In genomic region chrX:45807572-45808425, GRCh38 we compare ENCODE assay signal across 8 cellular contexts.
DNase-seq lines count a peak whose midpoint lies in the region; ATAC-seq, FAIRE-seq and TF ChIP-seq lines count a peak whose summit lies in the region.

No MANE protein-coding gene starts in this region.

- DNase-seq in AG10803 (ENCODE audit: low read depth) (peak; percentile 52), astrocyte of the cerebellum (ENCODE audit: low read depth) (peak; percentile 49), memory B cell (ENCODE audit: low spot score in 2 of 2) (no peak), ureter (ENCODE audit: low spot score) (no peak), frontal cortex (ENCODE audit: low spot score in 2 of 2) (no peak)

- no peak overlapping the region for H3K4me3 ChIP-seq in AG10803 (ENCODE audit: low read length)
- no peak overlapping the region for H3K4me3 ChIP-seq in astrocyte of the cerebellum (ENCODE audit: low read depth, low read length)

- H3K27ac ChIP-seq in KOPT-K1 (ENCODE audit: low read depth, low read length, poor library complexity, severe bottlenecking) = peak overlapping the region; percentile 86

- H3K9me3 Mint-ChIP-seq in memory B cell = no peaks in the 10 kb centered on the region

- ATAC-seq in memory B cell (ENCODE audit: low read depth) (no peak), HG02678 (IDR thresholded peaks at IDR 0.05; ENCODE audit: unreplicated experiment) (no peak), GM21528 (IDR thresholded peaks at IDR 0.05; ENCODE audit: low FRiP score, unreplicated experiment) (no peak)

- peak overlapping the region; percentile 72 for H3K4me3 Mint-ChIP-seq in memory B cell

- no peak for TF ChIP-seq CTCF in AG10803 (conservative IDR thresholded peaks at IDR 0.05; ENCODE audit: low read length)
- TF ChIP-seq CTCF in astrocyte of the cerebellum (IDR thresholded peaks at IDR 0.05; ENCODE audit: low read depth, low read length, missing control alignments) = no peak

- in situ Hi-C loops in astrocyte of the cerebellum (cut with HindIII; ENCODE audit: low sequenced_read_pairs) = no loop called here

- H3K36me3 ChIP-seq in KOPT-K1 (ENCODE audit: insufficient read depth, low read length) = no peaks in the 10 kb centered on the region

- no peak for FAIRE-seq in frontal cortex (lab: Jason Lieb, UNC)

- H3K36me3 Mint-ChIP-seq in memory B cell = no peaks in the 10 kb centered on the region

- peaks cover 12% of the 10 kb centered on the region for H3K4me1 Mint-ChIP-seq in memory B cell

- H3K9me3 ChIP-seq in KOPT-K1 (ENCODE audit: insufficient read depth, low read length, poor library complexity, severe bottlenecking) = no peaks in the 10 kb centered on the region

- H3K27me3 Mint-ChIP-seq in memory B cell = peaks cover 1% of the 10 kb centered on the region

- no peak overlapping the region for H3K27ac Mint-ChIP-seq in memory B cell

Comparison
In these comparisons a context has a peak if more than half of its experiments do, and no peak if none do; other contexts are left out.
1. DNase-seq: peak in AG10803 (single experiment) and astrocyte of the cerebellum (single experiment); none in memory B cell (0 of 2), ureter (single experiment) and frontal cortex (0 of 2).